Comparison of ENCODE assay signal across 17 cellular contexts in genomic region chr1:226730064-226730463, GRCh38. TPM values are rescaled to one million over a fixed set of nuclear protein-coding genes. Genes with fewer than 3 reads are reported as not detected.
DNase-seq lines count a peak whose midpoint lies in the region; ATAC-seq and TF ChIP-seq lines count a peak whose summit lies in the region.
"Had no signal": no experiment of that assay in that cellular context is flagged by ENCODE, and none has a peak within 500 bp of the region (broad histone marks: within the 10 kb centered on the region; RNA-seq: fewer than 3 reads in every experiment).

No MANE protein-coding gene starts in this region.

- H3K4me1 Mint-ChIP-seq in activated CD8-positive, alpha-beta memory T cell treated with anti-CD3 and anti-CD28 coated beads, Interleukin-2, amount 10 ng/mL, durations not matched to agents 7 days and 5 days, result peaks cover 92% of the 10 kb centered on the region
- H3K4me1 Mint-ChIP-seq in activated B cell treated with CpG ODN at 0.5 μM for 24 hours, result peaks cover 98% of the 10 kb centered on the region
- H3K4me1 Mint-ChIP-seq in stimulated activated naive CD8-positive, alpha-beta T cell treated with anti-CD3 and anti-CD28 coated beads, Interleukin-15, amount 100 ng/mL, for 72 hours, result peaks cover 72% of the 10 kb centered on the region

- H3K79me2 ChIP-seq in PC-9 (ENCODE audit: low read depth), result peaks cover 20% of the 10 kb centered on the region

- H3K27ac Mint-ChIP-seq in activated CD8-positive, alpha-beta memory T cell treated with anti-CD3 and anti-CD28 coated beads, Interleukin-2, amount 10 ng/mL, durations not matched to agents 7 days and 5 days, result peak overlapping the region; percentile 66
- H3K27ac Mint-ChIP-seq in activated B cell treated with CpG ODN at 0.5 μM for 24 hours, result peak overlapping the region; percentile 84
- peak overlapping the region; percentile 58 to 83 for H3K27ac Mint-ChIP-seq in stimulated activated naive CD8-positive, alpha-beta T cell treated with anti-CD3 and anti-CD28 coated beads, Interleukin-15, amount 100 ng/mL, for 72 hours

- no peak for TF ChIP-seq CTCF in activated B cell treated with CpG ODN at 0.5 μM for 24 hours (IDR thresholded peaks at IDR 0.05)
- TF ChIP-seq CTCF in esophagus muscularis mucosa (IDR thresholded peaks at IDR 0.05), result no peak
- TF ChIP-seq CTCF in GM10248 (IDR thresholded peaks at IDR 0.05; ENCODE audit: control extremely low read depth, extremely low read depth, low read depth, missing control alignments), result no peak
- no peak for TF ChIP-seq CTCF in PC-9 (conservative IDR thresholded peaks at IDR 0.05)

- TF ChIP-seq EP300 in esophagus muscularis mucosa (IDR thresholded peaks at IDR 0.05), result no peak

- H3K9me3 Mint-ChIP-seq in activated CD8-positive, alpha-beta memory T cell treated with anti-CD3 and anti-CD28 coated beads, Interleukin-2, amount 10 ng/mL, durations not matched to agents 7 days and 5 days (ENCODE audit: low read depth), result no peaks in the 10 kb centered on the region
- H3K9me3 Mint-ChIP-seq in activated B cell treated with CpG ODN at 0.5 μM for 24 hours, result no peaks in the 10 kb centered on the region
- no peaks in the 10 kb centered on the region for H3K9me3 Mint-ChIP-seq in stimulated activated naive CD8-positive, alpha-beta T cell treated with anti-CD3 and anti-CD28 coated beads, Interleukin-15, amount 100 ng/mL, for 72 hours

- intact Hi-C loops in activated B cell treated with CpG ODN at 0.5 μM for 24 hours (cut with micrococcal nuclease), result loop anchor here (5.0 to 10.0 kb wide), 2 partner anchors 185 to 323 kb away; partner anchors contain the start of genes PARP1 and STUM
- intact Hi-C loops in esophagus muscularis mucosa (cut with DNase I), result loop anchor here (5.0 kb wide), 1 partner anchor 33 kb away; no protein-coding TSS in a partner anchor
- intact Hi-C loops in PC-9 (cut with micrococcal nuclease; ENCODE audit: unreplicated experiment), result no loop called here

- no CpG with 5 or more reads among the region's 1 CpG for WGBS in esophagus muscularis mucosa

- H3K27me3 ChIP-seq in esophagus muscularis mucosa (no peaks in the 10 kb centered on the region), PC-9 (ENCODE audit: insufficient read depth, low read depth) (no peaks in the 10 kb centered on the region)
- H3K27me3 ChIP-seq: pancreas had no signal

- TF ChIP-seq POLR2A in esophagus muscularis mucosa (IDR thresholded peaks at IDR 0.05; ENCODE audit: low read depth), result no peak

- H3K27ac ChIP-seq in esophagus muscularis mucosa (replicated peaks in 1 of 4) (peak overlapping the region in 3 of 4 donors; percentile 97 to 98 (median 98)), PC-9 (no peak overlapping the region)
- H3K27ac ChIP-seq: pancreas, WERI-Rb-1 had no signal

- peaks cover 38 to 100% (median 99%) of the 10 kb centered on the region in 4 donors for H3K4me1 ChIP-seq in esophagus muscularis mucosa
- peaks cover 7% of the 10 kb centered on the region; the same call in 1 of the 2 replicates for H3K4me1 ChIP-seq in PC-9 (replicated peaks; ENCODE audit: insufficient read depth)

- H3K27me3 Mint-ChIP-seq in activated CD8-positive, alpha-beta memory T cell treated with anti-CD3 and anti-CD28 coated beads, Interleukin-2, amount 10 ng/mL, durations not matched to agents 7 days and 5 days, result no peaks in the 10 kb centered on the region
- no peaks in the 10 kb centered on the region for H3K27me3 Mint-ChIP-seq in activated B cell treated with CpG ODN at 0.5 μM for 24 hours
- no peaks in the 10 kb centered on the region for H3K27me3 Mint-ChIP-seq in stimulated activated naive CD8-positive, alpha-beta T cell treated with anti-CD3 and anti-CD28 coated beads, Interleukin-15, amount 100 ng/mL, for 72 hours

- DNase-seq in activated CD8-positive, alpha-beta memory T cell treated with anti-CD3 and anti-CD28 coated beads, Interleukin-2, amount 10 ng/mL, durations not matched to agents 7 days and 5 days, result no peak
- DNase-seq in activated CD8-positive, alpha-beta memory T cell treated with anti-CD3 and anti-CD28 coated beads for 24 hours, result no peak
- DNase-seq in activated B cell treated with CpG ODN at 0.5 μM for 24 hours, result no peak
- DNase-seq in esophagus muscularis mucosa (ENCODE audit: extremely low spot score), result no peak
- DNase-seq in stimulated activated naive CD8-positive, alpha-beta T cell treated with anti-CD3 and anti-CD28 coated beads, Interleukin-15, amount 100 ng/mL, for 72 hours, result no peak
- DNase-seq in GM10248 (ENCODE audit: extremely low spot score), result no peak
- no peak for DNase-seq in NCI-H2227 (lab: John Stamatoyannopoulos, UW; ENCODE audit: unreplicated experiment)
- no peak for DNase-seq in PC-9
- DNase-seq: COR-L47, KG1, kidney glomerular epithelial cell, mucosa of descending colon, NCI-H226, pancreas, WERI-Rb-1 had no signal

- CTCF ChIA-PET in activated CD8-positive, alpha-beta memory T cell treated with anti-CD3 and anti-CD28 coated beads, Interleukin-2, amount 10 ng/mL, durations not matched to agents 7 days and 5 days (lab: Charles Lee), result interaction anchor here (0.9 to 2.4 kb wide), 6 partner anchors 12 to 95 kb away, joined by 3 to 14 read pairs (median 4); no protein-coding TSS in a partner anchor
- CTCF ChIA-PET in activated B cell treated with CpG ODN at 0.5 μM for 24 hours (lab: Charles Lee) (interaction anchor here (1.1 to 2.0 kb wide), 2 partner anchors 18 to 86 kb away, joined by 4 to 5 read pairs; no protein-coding TSS in a partner anchor), GM10248 (lab: Yijun Ruan, JAX) (interaction anchor here (1.4 kb wide), 1 partner anchor 16 kb away, joined by 4 read pairs; no protein-coding TSS in a partner anchor), PC-9 (lab: Charles Lee) (no interaction called here)

- H2AFZ ChIP-seq in PC-9, result no peak overlapping the region

- H3K9me2 ChIP-seq in PC-9 (ENCODE audit: insufficient read depth), result no peaks in the 10 kb centered on the region

- BruUV-seq in PC-9 (replicated peaks; lab: Mats Ljungman, UMichigan), result no TSS peak

- POLR2A ChIA-PET in activated B cell treated with CpG ODN at 0.5 μM for 24 hours (lab: Charles Lee), result interaction anchor here (0.6 to 2.2 kb wide), 7 partner anchors 9 to 89 kb away, joined by 3 to 7 read pairs (median 4); no protein-coding TSS in a partner anchor
- POLR2A ChIA-PET in GM10248 (lab: Yijun Ruan, JAX), result no interaction called here
- POLR2A ChIA-PET in PC-9 (lab: Charles Lee; ENCODE audit: unreplicated experiment), result no interaction called here

- H3K36me3 ChIP-seq in esophagus muscularis mucosa (peaks cover 0 to 13% (median 4%) of the 10 kb centered on the region in 4 donors), PC-9 (ENCODE audit: low read depth) (no peaks in the 10 kb centered on the region)
- H3K36me3 ChIP-seq: pancreas, WERI-Rb-1 had no signal

- peaks cover 62% of the 10 kb centered on the region for H3K36me3 Mint-ChIP-seq in activated CD8-positive, alpha-beta memory T cell treated with anti-CD3 and anti-CD28 coated beads, Interleukin-2, amount 10 ng/mL, durations not matched to agents 7 days and 5 days
- H3K36me3 Mint-ChIP-seq in activated B cell treated with CpG ODN at 0.5 μM for 24 hours (ENCODE audit: low read depth), result peaks cover 89% of the 10 kb centered on the region

- H3K9me3 ChIP-seq in esophagus muscularis mucosa (no peaks in the 10 kb centered on the region), PC-9 (ENCODE audit: insufficient read depth, low read depth) (no peaks in the 10 kb centered on the region)
- H3K9me3 ChIP-seq: mucosa of descending colon, pancreas had no signal

- no peaks in the 10 kb centered on the region for H4K20me1 ChIP-seq in PC-9 (ENCODE audit: insufficient read depth)

- H3K4me2 ChIP-seq in PC-9, result no peak overlapping the region
- H3K4me2 ChIP-seq: smooth muscle cell had no signal

- peak overlapping the region; percentile 88 for H3K4me3 Mint-ChIP-seq in activated CD8-positive, alpha-beta memory T cell treated with anti-CD3 and anti-CD28 coated beads, Interleukin-2, amount 10 ng/mL, durations not matched to agents 7 days and 5 days
- peak overlapping the region; percentile 29 for H3K4me3 Mint-ChIP-seq in activated B cell treated with CpG ODN at 0.5 μM for 24 hours
- H3K4me3 Mint-ChIP-seq in stimulated activated naive CD8-positive, alpha-beta T cell treated with anti-CD3 and anti-CD28 coated beads, Interleukin-15, amount 100 ng/mL, for 72 hours, result peak overlapping the region; percentile 91 to 94

- ATAC-seq in activated CD8-positive, alpha-beta memory T cell treated with anti-CD3 and anti-CD28 coated beads, Interleukin-2, amount 10 ng/mL, durations not matched to agents 7 days and 5 days, result no peak
- no peak for ATAC-seq in activated B cell treated with CpG ODN at 0.5 μM for 24 hours (ENCODE audit: low read depth)
- ATAC-seq in stimulated activated naive CD8-positive, alpha-beta T cell treated with anti-CD3 and anti-CD28 coated beads, Interleukin-15, amount 100 ng/mL, for 72 hours, result no peak
- ATAC-seq: esophagus mucosa, mucosa of descending colon had no signal

- no peak overlapping the region for H3K4me3 ChIP-seq in esophagus muscularis mucosa
- no peak overlapping the region for H3K4me3 ChIP-seq in PC-9
- H3K4me3 ChIP-seq: mucosa of descending colon, pancreas, smooth muscle cell had no signal

- H3F3A ChIP-seq in PC-9 (ENCODE audit: insufficient read depth, low read depth), result no peaks in the 10 kb centered on the region

RNA-seq across cellular contexts. Expression of gene ITPKB, which starts 9.0 kb away (rescaled TPM):
- 10 to 100 TPM; 40.9 to 43.4 TPM for total RNA-seq in activated CD8-positive, alpha-beta memory T cell treated with anti-CD3 and anti-CD28 coated beads, Interleukin-2, amount 10 ng/mL, durations not matched to agents 7 days and 5 days
- 88.5 and 97.3 TPM in 2 replicates for total RNA-seq in activated B cell treated with CpG ODN at 0.5 μM for 24 hours
- 100 to 1,000 TPM in 2 of 4 donors, 10 to 100 TPM in 2; 71.1 to 156 (median 116) TPM for total RNA-seq in esophagus muscularis mucosa
- 12.2 and 13.4 TPM in 2 replicates for total RNA-seq in PC-9 (2021)

Comparison
In these comparisons a context has a peak if more than half of its experiments do, and no peak if none do; other contexts are left out.
1. H3K4me3 Mint-ChIP-seq: peak in every context shown above with its lines; median percentile 92 in stimulated activated naive CD8-positive, alpha-beta T cell treated with anti-CD3 and anti-CD28 coated beads, Interleukin-15, amount 100 ng/mL, for 72 hours; 88 in activated CD8-positive, alpha-beta memory T cell treated with anti-CD3 and anti-CD28 coated beads, Interleukin-2, amount 10 ng/mL, durations not matched to agents 7 days and 5 days; 29 in activated B cell treated with CpG ODN at 0.5 μM for 24 hours.